ENCODE assay signal across 14 cellular contexts in the genomic region with DNA sequence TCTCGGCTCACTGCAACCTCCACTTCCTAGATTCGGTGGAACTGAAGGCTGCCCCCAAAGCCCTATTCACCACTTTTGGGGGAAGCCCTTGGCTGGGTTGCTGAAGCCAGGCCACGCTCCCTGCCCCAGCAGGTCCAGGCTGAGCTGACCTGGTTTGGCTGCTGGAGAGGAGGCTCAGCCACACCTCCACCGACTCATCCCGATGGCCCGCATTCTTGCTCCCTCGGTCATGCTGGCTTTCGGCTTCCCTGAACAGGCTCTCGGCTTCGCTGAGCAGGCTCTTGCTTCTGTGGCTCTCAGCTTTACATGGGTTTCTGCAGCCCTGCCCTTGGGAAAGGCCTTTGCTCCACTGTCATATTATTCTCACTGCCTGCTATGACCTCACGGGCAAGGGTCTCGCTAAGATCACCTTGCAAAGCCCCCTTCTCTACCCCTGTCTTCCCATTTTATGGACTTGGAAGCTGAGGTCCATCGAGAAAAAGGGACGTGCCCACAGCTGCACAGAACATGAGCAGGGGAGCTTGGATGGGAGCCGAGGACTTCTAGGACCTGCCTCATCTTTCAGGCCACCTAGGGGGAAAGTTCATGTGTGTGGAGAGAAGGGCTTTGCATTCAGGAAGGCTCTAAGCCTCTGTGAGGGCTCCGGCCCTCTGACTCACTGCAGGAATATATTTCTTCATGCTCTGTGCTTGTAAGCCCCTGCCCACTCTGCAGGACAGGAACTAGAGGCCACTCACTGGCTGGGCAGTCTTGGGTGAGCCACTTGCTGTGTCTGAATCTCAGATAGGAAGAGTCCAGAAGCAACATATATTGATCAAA. TPM values are rescaled to one million over a fixed set of nuclear protein-coding genes. Genes with fewer than 3 reads are reported as not detected.
DNase-seq lines count a peak whose midpoint lies in the region; ATAC-seq and TF ChIP-seq lines count a peak whose summit lies in the region.
"Had no signal": no experiment of that assay in that cellular context is flagged by ENCODE, and none has a peak within 500 bp of the region (broad histone marks: within the 10 kb centered on the region; RNA-seq: fewer than 3 reads in every experiment).

No MANE protein-coding gene starts in this region.

- no TSS peak for BruUV-seq in PC-3 (replicated peaks; lab: Mats Ljungman, UMichigan)

- POLR2A ChIA-PET in PC-3 (lab: Charles Lee; ENCODE audit: unreplicated experiment): interaction anchor here (0.6 kb wide), 1 partner anchor 13 kb away, joined by 4 read pairs; no protein-coding TSS in a partner anchor

- no peaks in the 10 kb centered on the region for H3K36me3 Mint-ChIP-seq in immature natural killer cell
- H3K36me3 Mint-ChIP-seq: brain had no signal

- H3K36me3 ChIP-seq in PC-3 (ENCODE audit: low read depth, low read length) (no peaks in the 10 kb centered on the region), smooth muscle cell (ENCODE audit: low read depth) (no peaks in the 10 kb centered on the region), BE2C (no peaks in the 10 kb centered on the region), left lung (no peaks in the 10 kb centered on the region)

- peak overlapping the region; percentile 69 for H3K4me2 ChIP-seq in PC-3 (ENCODE audit: low read length)
- H3K4me2 ChIP-seq in smooth muscle cell: peak overlapping the region; percentile 9
- H3K4me2 ChIP-seq: KMS-11 had no signal

- no peak overlapping the region for H3K4me3 Mint-ChIP-seq in immature natural killer cell
- H3K4me3 Mint-ChIP-seq: brain; stimulated activated naive CD8-positive, alpha-beta T cell treated with anti-CD3 and anti-CD28 coated beads, Interleukin-15, amount 100 ng/mL, for 72 hours; T-helper 17 cell had no signal

- ATAC-seq in PC-3 (peak; percentile 98), left lung (no peak), HG02970 (IDR thresholded peaks at IDR 0.05; ENCODE audit: low FRiP score, unreplicated experiment) (no peak)
- ATAC-seq: stimulated activated naive CD8-positive, alpha-beta T cell treated with anti-CD3 and anti-CD28 coated beads, Interleukin-15, amount 100 ng/mL, for 72 hours; T-helper 17 cell had no signal

- H3K9me3 ChIP-seq in PC-3 (ENCODE audit: low read length) (no peaks in the 10 kb centered on the region), smooth muscle cell (replicated peaks; ENCODE audit: low read depth) (no peaks in the 10 kb centered on the region), BE2C (no peaks in the 10 kb centered on the region), left lung (no peaks in the 10 kb centered on the region)

- 48% methylated on average over 16 of the region's 16 CpGs for WGBS in smooth muscle cell (ENCODE audit: low lambda C conversion rate)

- H3K27me3 ChIP-seq in PC-3 (ENCODE audit: low read length): no peaks in the 10 kb centered on the region
- H3K27me3 ChIP-seq in smooth muscle cell (ENCODE audit: low read depth): no peaks in the 10 kb centered on the region
- no peaks in the 10 kb centered on the region for H3K27me3 ChIP-seq in BE2C
- peaks cover 0 to 61% of the 10 kb centered on the region in 2 donors for H3K27me3 ChIP-seq in left lung

- peak overlapping the region; percentile 28; the same call in 1 of the 2 replicates for H3K27ac ChIP-seq in PC-3 (ENCODE audit: low read length)
- peak overlapping the region; percentile 76 for H3K27ac ChIP-seq in epithelial cell of prostate
- peak overlapping the region; percentile 64 for H3K27ac ChIP-seq in smooth muscle cell (ENCODE audit: low read depth)
- H3K27ac ChIP-seq in left lung: no peak overlapping the region
- H3K27ac ChIP-seq: KMS-11 had no signal

- peaks cover 7 to 15% (median 8%) of the 10 kb centered on the region in 3 donors for H3K27me3 Mint-ChIP-seq in immature natural killer cell (ENCODE audit: low read depth in 3 of 3)

- TF ChIP-seq CTCF in PC-3 (conservative IDR thresholded peaks at IDR 0.05; ENCODE audit: low read depth, low read length) (no peak), smooth muscle cell (IDR thresholded peaks at IDR 0.05; ENCODE audit: borderline replicate concordance, insufficient read depth, poor library complexity, severe bottlenecking) (no peak), BE2C (IDR thresholded peaks at IDR 0.05; ENCODE audit: low read depth, low read length) (no peak), left lung (IDR thresholded peaks at IDR 0.05) (no peak)

- no peaks in the 10 kb centered on the region for H3K9me2 ChIP-seq in PC-3 (replicated peaks; ENCODE audit: low read length)

- no peaks in the 10 kb centered on the region for H3K4me1 Mint-ChIP-seq in immature natural killer cell
- H3K4me1 Mint-ChIP-seq: stimulated activated naive CD8-positive, alpha-beta T cell treated with anti-CD3 and anti-CD28 coated beads, Interleukin-15, amount 100 ng/mL, for 72 hours had no signal

- no peak overlapping the region for H3K4me3 ChIP-seq in PC-3 (ENCODE audit: low read length)
- no peak overlapping the region for H3K4me3 ChIP-seq in smooth muscle cell
- H3K4me3 ChIP-seq in BE2C (ENCODE audit: low read depth, low read length): no peak overlapping the region
- H3K4me3 ChIP-seq in left lung: no peak overlapping the region

- intact Hi-C loops in PC-3 (cut with micrococcal nuclease) (no loop called here), left lung (cut with DNase I) (no loop called here)

- H3K4me1 ChIP-seq in PC-3 (ENCODE audit: insufficient read depth, low read length) (peaks cover 18% of the 10 kb centered on the region), smooth muscle cell (ENCODE audit: low read depth) (peaks cover 5% of the 10 kb centered on the region), BE2C (no peaks in the 10 kb centered on the region), left lung (no peaks in the 10 kb centered on the region)

- H4K20me1 ChIP-seq in PC-3 (ENCODE audit: low read length) (no peaks in the 10 kb centered on the region), smooth muscle cell (ENCODE audit: low read depth) (no peaks in the 10 kb centered on the region)

- CTCF ChIA-PET in PC-3 (lab: Charles Lee): no interaction called here

- no peak overlapping the region for H3K27ac Mint-ChIP-seq in immature natural killer cell
- H3K27ac Mint-ChIP-seq: brain; stimulated activated naive CD8-positive, alpha-beta T cell treated with anti-CD3 and anti-CD28 coated beads, Interleukin-15, amount 100 ng/mL, for 72 hours; T-helper 17 cell had no signal

- H3K9me3 Mint-ChIP-seq in immature natural killer cell: no peaks in the 10 kb centered on the region
- H3K9me3 Mint-ChIP-seq: stimulated activated naive CD8-positive, alpha-beta T cell treated with anti-CD3 and anti-CD28 coated beads, Interleukin-15, amount 100 ng/mL, for 72 hours had no signal

- H2AFZ ChIP-seq in PC-3 (ENCODE audit: low read length) (peak overlapping the region; percentile 68), smooth muscle cell (ENCODE audit: low read depth) (no peak overlapping the region)

- H3F3A ChIP-seq in PC-3 (ENCODE audit: low read length, unreplicated experiment): no peaks in the 10 kb centered on the region
- no peaks in the 10 kb centered on the region for H3F3A ChIP-seq in smooth muscle cell (ENCODE audit: low read depth)

- H3K79me2 ChIP-seq in PC-3 (ENCODE audit: low read length) (no peaks in the 10 kb centered on the region), smooth muscle cell (ENCODE audit: low read depth) (no peaks in the 10 kb centered on the region)

- no peak overlapping the region for H3K9ac ChIP-seq in PC-3 (ENCODE audit: low read length)
- H3K9ac ChIP-seq in smooth muscle cell (ENCODE audit: low read depth): no peak overlapping the region
- H3K9ac ChIP-seq: KMS-11 had no signal

- DNase-seq in GM04504 (ENCODE audit: low read depth): peak; percentile 6
- DNase-seq in PC-3: peak; percentile 85
- peak; percentile 56 for DNase-seq in epithelial cell of prostate (ENCODE audit: low read depth, low spot score)
- DNase-seq in smooth muscle cell (lab: John Stamatoyannopoulos, UW; ENCODE audit: unreplicated experiment): no peak
- DNase-seq in BE2C: no peak
- no peak for DNase-seq in left lung
- no peak for DNase-seq in immature natural killer cell
- DNase-seq: activated effector memory CD4-positive, alpha-beta T cell treated with Interleukin-2 at 50 U/mL for 16 hours; NCI-H2081; stimulated activated naive CD8-positive, alpha-beta T cell treated with anti-CD3 and anti-CD28 coated beads, Interleukin-15, amount 100 ng/mL, for 72 hours; T-helper 17 cell had no signal

RNA-seq across cellular contexts. Expression of a gene that starts 15.6 kb away (rescaled TPM):
- not detected in 2 replicates for total RNA-seq in PC-3 (2014; rRNA removed)
- total RNA-seq in smooth muscle cell: 0.22 TPM in 2 replicates
- 1.1 TPM in 1 of 2 replicates, not detected in the other for polyA plus RNA-seq in smooth muscle cell
- polyA plus RNA-seq in BE2C (2012; ENCODE audit: insufficient read depth, insufficient read length, low read depth): 0.46 TPM
- under 1 TPM in 1 of 2 donors, not detected in 1; 0.44 TPM for total RNA-seq in left lung
- polyA plus RNA-seq in immature natural killer cell: not detected
- total RNA-seq: T-helper 17 cell had no signal

RNA-seq across cellular contexts. Expression of a gene that starts 36.2 kb away (rescaled TPM):
- total RNA-seq in PC-3 (2014; rRNA removed) (not detected in 2 replicates), smooth muscle cell (not detected in 2 replicates), left lung (not detected)
- polyA plus RNA-seq in smooth muscle cell (not detected in 2 replicates), immature natural killer cell (not detected)
- not detected for polyA plus RNA-seq in BE2C (2012; ENCODE audit: insufficient read depth, insufficient read length, low read depth)
- total RNA-seq: T-helper 17 cell had no signal

Comparison
In these comparisons a context has a peak if more than half of its experiments do, and no peak if none do; other contexts are left out.
1. DNase-seq: peak in GM04504 (single experiment), PC-3 (single experiment) and epithelial cell of prostate (single experiment); none in smooth muscle cell (single experiment), BE2C (single experiment), left lung (0 of 2) and immature natural killer cell (0 of 3).
2. H3K27ac ChIP-seq: peak in PC-3 (single experiment), epithelial cell of prostate (single experiment) and smooth muscle cell (single experiment); none in left lung (0 of 2).